ENCODE assay signal across 14 cellular contexts in the genomic region with DNA sequence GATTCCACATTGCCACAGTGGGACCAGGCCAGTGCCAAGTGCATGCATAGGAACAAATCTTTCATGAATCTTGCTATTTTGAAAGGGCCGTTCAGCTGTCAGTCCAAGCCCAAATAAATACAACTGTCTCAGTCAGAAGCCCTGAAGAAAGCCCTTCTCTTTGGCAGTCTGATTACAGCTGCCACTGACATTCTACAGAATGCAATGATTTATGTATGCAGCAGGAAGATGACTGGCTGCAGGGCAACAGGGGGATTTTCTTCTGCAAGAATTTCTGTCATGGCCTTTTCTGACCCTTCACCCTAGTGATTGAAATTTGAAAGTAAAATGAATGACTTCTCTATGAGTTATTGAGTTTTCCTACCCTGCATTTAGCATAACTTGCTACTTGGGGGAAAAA.
"Had no signal": no experiment of that assay in that cellular context is flagged by ENCODE, and none has a peak within 500 bp of the region (broad histone marks: within the 10 kb centered on the region; RNA-seq: fewer than 3 reads in every experiment).

No MANE protein-coding gene starts in this region.

- H3K36me3 Mint-ChIP-seq: stimulated activated memory B cell treated with anti-CD40 and anti-IgM and Interleukin-4, amounts not matched to agents 10 μg/mL and 1 μg/mL and 100 μg/mL, for 72 hours had no signal

- H3K79me2 ChIP-seq: parathyroid adenoma had no signal

- H3K9ac ChIP-seq: parathyroid adenoma had no signal

- H3K4me3 Mint-ChIP-seq: activated naive CD8-positive, alpha-beta T cell treated with anti-CD3 and anti-CD28 coated beads, Interleukin-2, amount 50 U/mL, for 24 hours; activated T-helper 17 cell treated with anti-CD3 and anti-CD28 coated beads, Interleukin-2, amount 50 U/mL, for 72 hours; nephron progenitor cell; stimulated activated memory B cell treated with anti-CD40 and anti-IgM and Interleukin-4, amounts not matched to agents 10 μg/mL and 1 μg/mL and 100 μg/mL, for 72 hours had no signal

- H3K4me1 ChIP-seq: parathyroid adenoma had no signal

- H3K4me1 Mint-ChIP-seq: activated naive CD8-positive, alpha-beta T cell treated with anti-CD3 and anti-CD28 coated beads, Interleukin-2, amount 50 U/mL, for 24 hours; activated T-helper 17 cell treated with anti-CD3 and anti-CD28 coated beads, Interleukin-2, amount 50 U/mL, for 72 hours had no signal

- DNase-seq: activated CD4-positive, alpha-beta T cell treated with anti-CD3 and anti-CD28 coated beads, Interleukin-2, amount 50 U/mL, for 4 hours; activated CD4-positive, CD25-positive, alpha-beta regulatory T cell treated with anti-CD3 and anti-CD28 coated beads, Interleukin-2, amount 50 U/mL, for 72 hours; activated naive CD4-positive, alpha-beta T cell treated with Interleukin-2 at 50 U/mL for 16 hours; activated naive CD8-positive, alpha-beta T cell treated with anti-CD3 and anti-CD28 coated beads, Interleukin-2, amount 50 U/mL, for 24 hours; activated T-cell treated with anti-CD3 and anti-CD28 coated beads for 4 hours; aorta; hypothalamus; mesendoderm; nephron progenitor cell; stimulated activated CD4-positive, alpha-beta T cell treated with anti-CD3 and anti-CD28 coated beads, Interleukin-2, amount 100 ng/mL, for 48 hours had no signal

- H3K27ac ChIP-seq: parathyroid adenoma had no signal

- FAIRE-seq: bronchial epithelial cell had no signal

- H2AFZ ChIP-seq: parathyroid adenoma had no signal

- H3K27ac Mint-ChIP-seq: activated naive CD8-positive, alpha-beta T cell treated with anti-CD3 and anti-CD28 coated beads, Interleukin-2, amount 50 U/mL, for 24 hours; activated T-helper 17 cell treated with anti-CD3 and anti-CD28 coated beads, Interleukin-2, amount 50 U/mL, for 72 hours; nephron progenitor cell; stimulated activated memory B cell treated with anti-CD40 and anti-IgM and Interleukin-4, amounts not matched to agents 10 μg/mL and 1 μg/mL and 100 μg/mL, for 72 hours had no signal

- H3K9me3 Mint-ChIP-seq: activated naive CD8-positive, alpha-beta T cell treated with anti-CD3 and anti-CD28 coated beads, Interleukin-2, amount 50 U/mL, for 24 hours; activated T-helper 17 cell treated with anti-CD3 and anti-CD28 coated beads, Interleukin-2, amount 50 U/mL, for 72 hours; stimulated activated memory B cell treated with anti-CD40 and anti-IgM and Interleukin-4, amounts not matched to agents 10 μg/mL and 1 μg/mL and 100 μg/mL, for 72 hours had no signal
